ENCODE assay signal across 23 cellular contexts in genomic region chr6:18391018-18391417, GRCh38. TPM values are rescaled to one million over a fixed set of nuclear protein-coding genes. Genes with fewer than 3 reads are reported as not detected.
A peak's percentile ranks its signal among the peaks of the same experiment; 100 is the strongest.
DNase-seq lines count a peak whose midpoint lies in the region; ATAC-seq, FAIRE-seq and TF ChIP-seq lines count a peak whose summit lies in the region.
"Had no signal": no experiment of that assay in that cellular context is flagged by ENCODE, and none has a peak within 500 bp of the region (broad histone marks: within the 10 kb centered on the region; RNA-seq: fewer than 3 reads in every experiment).

No MANE protein-coding gene starts in this region.

- no peak overlapping the region for H3K14ac ChIP-seq in IMR-90 (replicated peaks; ENCODE audit: low read depth, low read length)

- intact Hi-C loops in IMR-90 (cut with micrococcal nuclease) = no loop called here
- intact Hi-C loops in endothelial cell of umbilical vein (cut with micrococcal nuclease) = loop anchor here (10.0 kb wide), 1 partner anchor 526 kb away; no protein-coding TSS in a partner anchor
- intact Hi-C loops in testis (cut with DNase I; ENCODE audit: low total_unique reads) = no loop called here

- no peak for TF ChIP-seq RAD21 in IMR-90 (IDR thresholded peaks at IDR 0.05; ENCODE audit: low read length)

- H3K9me1 ChIP-seq in IMR-90 (ENCODE audit: insufficient read depth, low read length) (no peaks in the 10 kb centered on the region), endothelial cell of umbilical vein (replicated peaks; ENCODE audit: control insufficient read depth, extremely low read depth, insufficient read depth, low read length) (no peaks in the 10 kb centered on the region)

- no CpG with 5 or more reads among the region's 3 CpGs for WGBS in IMR-90 (ENCODE audit: extremely low coverage in 2 of 2, insufficient read length in 1 of 2), 2 experiments
- 72 to 85% methylated on average over 3 of the region's 3 CpGs for whole genome bisulfite sequencing in testis, 2 donors

- H2BK120ac ChIP-seq in IMR-90 (ENCODE audit: low read depth, low read length) = no peak overlapping the region

- peaks cover 85% of the 10 kb centered on the region for H3K79me2 ChIP-seq in endothelial cell of umbilical vein (ENCODE audit: control insufficient read depth, insufficient read depth, low read length)

- POLR2A ChIA-PET in IMR-90 (lab: Charles Lee; ENCODE audit: unreplicated experiment) = no interaction called here
- POLR2A ChIA-PET in endothelial cell of umbilical vein (lab: Charles Lee) = interaction anchor here (1.1 kb wide), 1 partner anchor 20 kb away, joined by 3 read pairs; no protein-coding TSS in a partner anchor

- no peak overlapping the region for H2AK9ac ChIP-seq in IMR-90 (replicated peaks; ENCODE audit: low read depth, low read length, poor library complexity)

- no peak overlapping the region for H3K23ac ChIP-seq in IMR-90 (ENCODE audit: low read depth, low read length)

- TF ChIP-seq CTCF in IMR-90 (conservative IDR thresholded peaks at IDR 0.05; ENCODE audit: low read depth, low read length) = no peak
- TF ChIP-seq CTCF in endothelial cell of umbilical vein (IDR thresholded peaks at IDR 0.05; ENCODE audit: extremely low read depth in 1 of 2, insufficient read depth in 1 of 2, low read depth in 1 of 2, low read length in 2 of 2) = no peak
- no peak for TF ChIP-seq CTCF in testis (IDR thresholded peaks at IDR 0.05)

- H3K9ac ChIP-seq in IMR-90 (ENCODE audit: low read depth, low read length) = no peak overlapping the region
- H3K9ac ChIP-seq in endothelial cell of umbilical vein (replicated peaks; ENCODE audit: extremely low read depth, insufficient read depth, low read length) = no peak overlapping the region
- H3K9ac ChIP-seq in skeletal muscle tissue (ENCODE audit: low read depth in 1 of 3, low read length in 3 of 3) = no peak overlapping the region

- H3K4me3 ChIP-seq in IMR-90 (ENCODE audit: insufficient read depth, low read depth, low read length) (no peak overlapping the region), endothelial cell of umbilical vein (replicated peaks in 1 of 3; ENCODE audit: insufficient read depth in 1 of 3, low read depth in 1 of 3, low read length in 3 of 3) (peak overlapping the region in 2 of 3 experiments; percentile 79 to 96), skeletal muscle tissue (ENCODE audit: low read length in 3 of 3) (peak overlapping the region; percentile 0 to 89 (median 87)), testis (no peak overlapping the region)
- H3K4me3 ChIP-seq: mucosa of descending colon, vagina had no signal

- no peak overlapping the region for H2AFZ ChIP-seq in IMR-90 (replicated peaks; ENCODE audit: low read length, poor library complexity)
- no peak overlapping the region for H2AFZ ChIP-seq in endothelial cell of umbilical vein (ENCODE audit: low read depth, low read length)

- CTCF ChIA-PET in IMR-90 (lab: Yijun Ruan, JAX) (no interaction called here), endothelial cell of umbilical vein (lab: Charles Lee) (interaction anchor here (0.8 to 1.9 kb wide), 6 partner anchors 9 to 69 kb away, joined by 3 to 8 read pairs (median 4); no protein-coding TSS in a partner anchor)

- no peak overlapping the region for H3K4ac ChIP-seq in IMR-90 (ENCODE audit: low read depth, low read length)

- peaks cover 9% of the 10 kb centered on the region for H3K4me1 ChIP-seq in IMR-90 (ENCODE audit: control insufficient read depth, insufficient read depth, low read length)
- peaks cover 60% of the 10 kb centered on the region for H3K4me1 ChIP-seq in endothelial cell of umbilical vein (ENCODE audit: control insufficient read depth, extremely low read depth, insufficient read depth, low read length)
- peaks cover 36 to 49% (median 46%) of the 10 kb centered on the region in 3 donors for H3K4me1 ChIP-seq in skeletal muscle tissue (ENCODE audit: control insufficient read depth in 3 of 3, insufficient read depth in 3 of 3, low read length in 3 of 3)
- H3K4me1 ChIP-seq in testis = peaks cover 13% of the 10 kb centered on the region

- H3K36me3 ChIP-seq in IMR-90 (ENCODE audit: control insufficient read depth, insufficient read depth, low read length) = no peaks in the 10 kb centered on the region
- H3K36me3 ChIP-seq in endothelial cell of umbilical vein (ENCODE audit: control insufficient read depth in 2 of 2, extremely low read depth in 1 of 2, insufficient read depth in 2 of 2, low read length in 2 of 2) = no peaks in the 10 kb centered on the region
- no peaks in the 10 kb centered on the region for H3K36me3 ChIP-seq in skeletal muscle tissue (ENCODE audit: control insufficient read depth in 3 of 3, insufficient read depth in 3 of 3, low read length in 3 of 3)
- no peaks in the 10 kb centered on the region for H3K36me3 ChIP-seq in testis (ENCODE audit: low read depth, missing control alignments)
- H3K36me3 ChIP-seq: right atrium auricular region, vagina had no signal

- H3K4me2 ChIP-seq in IMR-90 (ENCODE audit: low read depth, low read length) (no peak overlapping the region), endothelial cell of umbilical vein (ENCODE audit: insufficient read depth, low read length) (peak overlapping the region; percentile 79)

- no peak overlapping the region for H3K27ac ChIP-seq in IMR-90 (ENCODE audit: insufficient read depth, low read length)
- no peak overlapping the region for H3K27ac ChIP-seq in endothelial cell of umbilical vein (ENCODE audit: insufficient read depth, low read depth, low read length)
- H3K27ac ChIP-seq in skeletal muscle tissue (ENCODE audit: low read depth, low read length) = peak overlapping the region; percentile 10
- H3K27ac ChIP-seq in testis = no peak overlapping the region
- H3K27ac ChIP-seq: HL-60, right atrium auricular region, RWPE1, vagina had no signal

- H3K79me1 ChIP-seq in IMR-90 (ENCODE audit: low read depth in 1 of 2, low read length in 2 of 2) = no peaks in the 10 kb centered on the region

- peak; percentile 48 for FAIRE-seq in endothelial cell of umbilical vein (lab: Jason Lieb, UNC)

- H3K18ac ChIP-seq in IMR-90 (ENCODE audit: low read depth, low read length) = no peak overlapping the region

- no peak for DNase-seq in IMR-90
- peak; percentile 68 for DNase-seq in NCI-H2227 treated with DMSO at 0.1 percent for 48 hours (lab: John Stamatoyannopoulos, UW)
- no peak for DNase-seq in endothelial cell of umbilical vein (ENCODE audit: low read depth, low spot score)
- DNase-seq in NCI-H82 treated with DMSO at 0.1 percent for 48 hours (lab: John Stamatoyannopoulos, UW; ENCODE audit: unreplicated experiment) = no peak
- DNase-seq in testis = no peak
- DNase-seq: activated CD4-positive, alpha-beta T cell treated with anti-CD3 and anti-CD28 coated beads, Interleukin-2, amount 50 U/mL, for 4 hours; activated gamma-delta T cell treated with Interleukin-2 at 50 U/mL for 16 hours; anterior cingulate cortex; Calu3; H7; kidney glomerular epithelial cell; mucosa of descending colon; NCI-H1092; NCI-H2081 treated with DMSO at 0.1 percent for 48 hours; NCI-H82; T-cell had no signal

- H3K27me3 ChIP-seq in IMR-90 (ENCODE audit: control insufficient read depth, insufficient read depth, low read length) = no peaks in the 10 kb centered on the region; the same call in 1 of the 2 replicates
- H3K27me3 ChIP-seq in endothelial cell of umbilical vein (ENCODE audit: control insufficient read depth in 2 of 2, insufficient read depth in 2 of 2, low read length in 2 of 2) = no peaks in the 10 kb centered on the region
- H3K27me3 ChIP-seq in skeletal muscle tissue (ENCODE audit: control insufficient read depth in 3 of 3, insufficient read depth in 3 of 3, low read length in 3 of 3) = no peaks in the 10 kb centered on the region
- H3K27me3 ChIP-seq in testis = no peaks in the 10 kb centered on the region
- H3K27me3 ChIP-seq: right atrium auricular region, vagina had no signal

- in situ Hi-C loops in IMR-90 (cut with MboI; ENCODE audit: low sequenced_read_pairs) = no loop called here

- peak overlapping the region; percentile 43; the same call in 1 of the 2 replicates for H2AK5ac ChIP-seq in IMR-90 (ENCODE audit: low read depth, low read length)

- H4K20me1 ChIP-seq in IMR-90 (ENCODE audit: insufficient read depth, low read length) (no peaks in the 10 kb centered on the region), endothelial cell of umbilical vein (replicated peaks; ENCODE audit: control insufficient read depth, extremely low read depth, insufficient read depth, low read length) (no peaks in the 10 kb centered on the region)

- no peak overlapping the region for H4K8ac ChIP-seq in IMR-90 (ENCODE audit: low read depth in 2 of 2, low read length in 2 of 2)

- no peak overlapping the region for H4K91ac ChIP-seq in IMR-90 (ENCODE audit: insufficient read depth, low read depth, low read length)

- H3K9me3 ChIP-seq in IMR-90 (ENCODE audit: control insufficient read depth, insufficient read depth, low read length) (no peaks in the 10 kb centered on the region), endothelial cell of umbilical vein (replicated peaks; ENCODE audit: control insufficient read depth, insufficient read depth, low read length) (no peaks in the 10 kb centered on the region), skeletal muscle tissue (ENCODE audit: control insufficient read depth in 3 of 3, low read length in 3 of 3) (no peaks in the 10 kb centered on the region), testis (no peaks in the 10 kb centered on the region)
- H3K9me3 ChIP-seq: mucosa of descending colon, right atrium auricular region, vagina had no signal

- no peak overlapping the region for H3K56ac ChIP-seq in IMR-90 (ENCODE audit: extremely low read depth, insufficient read depth, low read length)

- H2BK15ac ChIP-seq in IMR-90 (ENCODE audit: low read depth, low read length) = no peak overlapping the region

- dilution Hi-C loops in IMR-90 (cut with HindIII; ENCODE audit: low sequenced_read_pairs, unreplicated experiment) (no loop called here), endothelial cell of umbilical vein (cut with MboI; ENCODE audit: extremely low pct_ligation_motif_present, low sequenced_read_pairs) (no loop called here)

- ATAC-seq in IMR-90 (ENCODE audit: low read depth) (no peak), HG02981 (IDR thresholded peaks at IDR 0.05; ENCODE audit: unreplicated experiment) (no peak)
- ATAC-seq: mucosa of descending colon, T-cell had no signal

- no peak overlapping the region for H2BK5ac ChIP-seq in IMR-90 (ENCODE audit: low read depth, low read length, poor library complexity, severe bottlenecking)

- BruUV-seq in IMR-90 (replicated peaks; lab: Mats Ljungman, UMichigan) (no TSS peak), endothelial cell of umbilical vein (replicated peaks; lab: Mats Ljungman, UMichigan) (no TSS peak)

- no peak overlapping the region for H4K5ac ChIP-seq in IMR-90 (ENCODE audit: low read depth, low read length)

- H2BK20ac ChIP-seq in IMR-90 (ENCODE audit: low read depth, low read length) = no peak overlapping the region

- TF ChIP-seq POLR2A in IMR-90 (IDR thresholded peaks at IDR 0.05; ENCODE audit: low read depth, low read length) = no peak
- no peak for TF ChIP-seq POLR2A in endothelial cell of umbilical vein (IDR thresholded peaks at IDR 0.05; ENCODE audit: low read depth, low read length)
- TF ChIP-seq POLR2A in testis (IDR thresholded peaks at IDR 0.05) = no peak

RNA-seq across cellular contexts. Expression of gene RNF144B, which starts 3.9 kb away (rescaled TPM):
- 2.7 and 2.8 TPM in 2 replicates for total RNA-seq in IMR-90 (2012; rRNA removed)
- polyA plus RNA-seq in IMR-90 (2012; rRNA removed) = 0.42 and 0.44 TPM in 2 replicates
- polyA plus RNA-seq in IMR-90 (2012; cell fraction: cytosol; rRNA removed) = 0.19 and 0.30 TPM in 2 replicates
- polyA plus RNA-seq in IMR-90 (2012; cell fraction: nucleus; rRNA removed; ENCODE audit: low replicate concordance) = 0.36 and 1.5 TPM in 2 replicates
- 78.3 and 97.3 TPM in 2 replicates for total RNA-seq in endothelial cell of umbilical vein
- polyA plus RNA-seq in endothelial cell of umbilical vein = 14.3 and 18.1 TPM in 2 replicates
- 16.1 and 17.8 TPM in 2 replicates for polyA plus RNA-seq in endothelial cell of umbilical vein (2011; cell fraction: cytosol; rRNA removed)
- polyA plus RNA-seq in endothelial cell of umbilical vein (2011; cell fraction: nucleus; rRNA removed) = 26.6 and 26.9 TPM in 2 replicates
- polyA plus RNA-seq in endothelial cell of umbilical vein (2012) = 31.9 and 44.0 TPM in 2 replicates
- polyA minus RNA-seq in endothelial cell of umbilical vein = 56.5 and 57.1 TPM in 2 replicates
- 2.8 TPM for polyA minus RNA-seq in endothelial cell of umbilical vein (2011; cell fraction: cytosol; rRNA and poly(A)+ RNA removed)
- polyA minus RNA-seq in endothelial cell of umbilical vein (2011; cell fraction: nucleus; rRNA and poly(A)+ RNA removed) = 31.2 and 46.4 TPM in 2 replicates
- 15.1 TPM for total RNA-seq in skeletal muscle tissue
- 1 to 10 TPM; 6.1 TPM for total RNA-seq in testis
- polyA plus RNA-seq in testis (ENCODE audit: insufficient read depth, low read depth, low replicate concordance) = 6.3 TPM
- total RNA-seq: G401 had no signal

Comparison
In these comparisons a context has a peak if more than half of its experiments do, and no peak if none do; other contexts are left out.
1. H3K4me3 ChIP-seq: peak in endothelial cell of umbilical vein (2 of 3) and skeletal muscle tissue (3 of 3); none in IMR-90 (single experiment) and testis (0 of 2).